ENCODE assay signal across 2 cellular contexts in genomic region chr7:138919912-138920311, GRCh38.
TF ChIP-seq lines count a peak whose summit lies in the region.

No MANE protein-coding gene starts in this region.

TF ChIP-seq in H1, 55 proteins besides CTCF, POLR2A, EP300 and RAD21:
- TF ChIP-seq TEAD4 (IDR thresholded peaks at IDR 0.05; ENCODE audit: low read depth, low read length) = 0 out of 2 replicates have a peak, but pooled peaks have one; percentile 27
- TF ChIP-seq NRF1 (IDR thresholded peaks at IDR 0.05; ENCODE audit: low read depth, low read length) = no peak
TF ChIP-seq in H1: peak in this region for 1.

TF ChIP-seq in HepG2, 621 proteins besides CTCF, POLR2A, EP300 and RAD21:
- TF ChIP-seq KLF13 (CRISPR knock-in tag; IDR thresholded peaks at IDR 0.05) (no peak), ZNF124 (CRISPR knock-in tag; IDR thresholded peaks at IDR 0.05) (no peak), ZHX1 (CRISPR knock-in tag; IDR thresholded peaks at IDR 0.05; ENCODE audit: low read depth) (no peak), KLF6 (CRISPR knock-in tag; IDR thresholded peaks at IDR 0.05) (no peak), MLLT10 (CRISPR knock-in tag; IDR thresholded peaks at IDR 0.05) (no peak), MAFK (conservative IDR thresholded peaks at IDR 0.05 in 1 of 2, IDR thresholded peaks at IDR 0.05 in 1 of 2; ENCODE audit: low read length in 2 of 2) (no peak), HMGXB3 (CRISPR knock-in tag; IDR thresholded peaks at IDR 0.05; ENCODE audit: borderline replicate concordance) (no peak), ZNF569 (CRISPR knock-in tag; IDR thresholded peaks at IDR 0.05; ENCODE audit: borderline replicate concordance) (no peak), ZNF550 (CRISPR knock-in tag; IDR thresholded peaks at IDR 0.05; ENCODE audit: borderline replicate concordance) (no peak), ZNF577 (CRISPR knock-in tag; IDR thresholded peaks at IDR 0.05; ENCODE audit: borderline replicate concordance, low read depth) (no peak), REST (IDR thresholded peaks at IDR 0.05; ENCODE audit: borderline replicate concordance in 1 of 2, low read depth in 1 of 2, low read length in 2 of 2) (no peak), ZSCAN12 (CRISPR knock-in tag; IDR thresholded peaks at IDR 0.05) (no peak), TP53 (CRISPR knock-in tag; conservative IDR thresholded peaks at IDR 0.05) (no peak), ZBTB37 (CRISPR knock-in tag; IDR thresholded peaks at IDR 0.05) (no peak), HNRNPK (IDR thresholded peaks at IDR 0.05; ENCODE audit: low read depth, low read length, poor library complexity, severe bottlenecking) (no peak), ASH2L (IDR thresholded peaks at IDR 0.05; ENCODE audit: insufficient read length, low read depth, low read length) (no peak), ZNF337 (CRISPR knock-in tag; IDR thresholded peaks at IDR 0.05; ENCODE audit: borderline replicate concordance, low read depth) (no peak)
